In genomic region chr1:12336436-12336835, GRCh38 we compare ENCODE assay signal across 1 cellular context.
TF ChIP-seq lines count a peak whose summit lies in the region.

No MANE protein-coding gene starts in this region.

TF ChIP-seq in WTC11, 78 proteins besides CTCF, POLR2A, EP300 and RAD21 (continued from another document):
- no peak for TF ChIP-seq PREB (CRISPR knock-in tag; IDR thresholded peaks at IDR 0.05; ENCODE audit: borderline replicate concordance)
- no peak for TF ChIP-seq NR3C1 (CRISPR knock-in tag; conservative IDR thresholded peaks at IDR 0.05; ENCODE audit: low read depth)
- no peak for TF ChIP-seq FOXK1 (CRISPR knock-in tag; IDR thresholded peaks at IDR 0.05)
- TF ChIP-seq ZNF138 (CRISPR knock-in tag; conservative IDR thresholded peaks at IDR 0.05) = no peak
- no peak for TF ChIP-seq TCF7 (CRISPR knock-in tag; IDR thresholded peaks at IDR 0.05; ENCODE audit: low read depth)
- TF ChIP-seq, protein P1, sequence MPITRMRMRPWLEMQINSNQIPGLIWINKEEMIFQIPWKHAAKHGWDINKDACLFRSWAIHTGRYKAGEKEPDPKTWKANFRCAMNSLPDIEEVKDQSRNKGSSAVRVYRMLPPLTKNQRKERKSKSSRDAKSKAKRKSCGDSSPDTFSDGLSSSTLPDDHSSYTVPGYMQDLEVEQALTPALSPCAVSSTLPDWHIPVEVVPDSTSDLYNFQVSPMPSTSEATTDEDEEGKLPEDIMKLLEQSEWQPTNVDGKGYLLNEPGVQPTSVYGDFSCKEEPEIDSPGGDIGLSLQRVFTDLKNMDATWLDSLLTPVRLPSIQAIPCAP (CRISPR knock-in tag; IDR thresholded peaks at IDR 0.05) = no peak
